2 cellular contexts compared by ENCODE assay signal in the genomic region with DNA sequence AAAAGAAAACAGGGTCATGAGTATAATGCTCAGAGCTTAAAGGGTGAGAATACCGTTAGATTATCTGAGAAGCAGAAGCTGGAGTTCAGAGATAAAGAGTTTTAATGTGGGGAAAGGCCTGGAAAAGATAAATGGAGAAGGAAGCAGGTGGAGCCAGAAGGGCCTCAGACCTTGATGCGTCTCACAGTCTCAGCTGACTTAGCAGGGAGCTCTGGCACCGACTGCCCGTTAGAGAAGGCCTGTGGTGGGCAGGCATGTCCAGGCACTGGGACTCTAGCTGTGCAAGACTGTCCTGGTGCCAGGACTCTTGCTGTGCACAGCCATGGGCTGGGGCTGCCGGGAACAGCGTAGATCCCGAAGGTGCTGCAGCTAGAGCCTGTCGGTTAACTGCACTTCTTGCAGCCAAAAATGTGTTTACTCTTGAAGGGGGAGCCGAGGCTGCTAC.
TF ChIP-seq lines count a peak whose summit lies in the region.

No MANE protein-coding gene starts in this region.

TF ChIP-seq in SK-N-SH treated with all-trans-retinoic acid at 6 μM for 48 hours, 23 proteins besides CTCF, POLR2A, EP300 and RAD21 (continued from another document):
- TF ChIP-seq, protein P1, sequence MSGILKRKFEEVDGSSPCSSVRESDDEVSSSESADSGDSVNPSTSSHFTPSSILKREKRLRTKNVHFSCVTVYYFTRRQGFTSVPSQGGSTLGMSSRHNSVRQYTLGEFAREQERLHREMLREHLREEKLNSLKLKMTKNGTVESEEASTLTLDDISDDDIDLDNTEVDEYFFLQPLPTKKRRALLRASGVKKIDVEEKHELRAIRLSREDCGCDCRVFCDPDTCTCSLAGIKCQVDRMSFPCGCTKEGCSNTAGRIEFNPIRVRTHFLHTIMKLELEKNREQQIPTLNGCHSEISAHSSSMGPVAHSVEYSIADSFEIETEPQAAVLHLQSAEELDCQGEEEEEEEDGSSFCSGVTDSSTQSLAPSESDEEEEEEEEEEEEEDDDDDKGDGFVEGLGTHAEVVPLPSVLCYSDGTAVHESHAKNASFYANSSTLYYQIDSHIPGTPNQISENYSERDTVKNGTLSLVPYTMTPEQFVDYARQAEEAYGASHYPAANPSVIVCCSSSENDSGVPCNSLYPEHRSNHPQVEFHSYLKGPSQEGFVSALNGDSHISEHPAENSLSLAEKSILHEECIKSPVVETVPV (CRISPR knock-in tag; IDR thresholded peaks at IDR 0.05), result no peak
- TF ChIP-seq SNAI2 (CRISPR knock-in tag; IDR thresholded peaks at IDR 0.05), result no peak
- TF ChIP-seq TCF4 (CRISPR knock-in tag; IDR thresholded peaks at IDR 0.05; ENCODE audit: borderline replicate concordance), result no peak
- no peak for TF ChIP-seq ZC3H10 (CRISPR knock-in tag; IDR thresholded peaks at IDR 0.05)
- TF ChIP-seq GLIS3 (CRISPR knock-in tag; IDR thresholded peaks at IDR 0.05), result no peak

TF ChIP-seq in SK-N-SH, 30 proteins besides CTCF, POLR2A, EP300 and RAD21 (continued from another document):
- no peak for TF ChIP-seq USF2 (IDR thresholded peaks at IDR 0.05; ENCODE audit: borderline replicate concordance, low read depth, low read length)
